36 cellular contexts compared by ENCODE assay signal in genomic region chr1:227846265-227846858, GRCh38. TPM values are rescaled to one million over a fixed set of nuclear protein-coding genes. Genes with fewer than 3 reads are reported as not detected.
"Had no signal": no experiment of that assay in that cellular context is flagged by ENCODE, and none has a peak within 500 bp of the region (broad histone marks: within the 10 kb centered on the region; RNA-seq: fewer than 3 reads in every experiment).

No MANE protein-coding gene starts in this region.

- H3K27ac ChIP-seq: gastroesophageal sphincter, parathyroid adenoma, psoas muscle, sigmoid colon, tibial nerve had no signal

- H3K4me1 Mint-ChIP-seq: activated CD8-positive, alpha-beta memory T cell treated with anti-CD3 and anti-CD28 coated beads, Interleukin-2, amount 10 ng/mL, durations not matched to agents 7 days and 5 days; activated naive CD8-positive, alpha-beta T cell treated with anti-CD3 and anti-CD28 coated beads, Interleukin-2, amount 50 U/mL, for 24 hours; naive B cell had no signal

- ATAC-seq: activated CD8-positive, alpha-beta memory T cell treated with anti-CD3 and anti-CD28 coated beads, Interleukin-2, amount 10 ng/mL, durations not matched to agents 7 days and 5 days; activated CD8-positive, alpha-beta T cell treated with anti-CD3 and anti-CD28 coated beads, Interleukin-2, amount 10 ng/mL, durations not matched to agents 7 days and 5 days; activated naive CD8-positive, alpha-beta T cell treated with anti-CD3 and anti-CD28 coated beads, Interleukin-2, amount 50 U/mL, for 24 hours; gastroesophageal sphincter; left cardiac atrium; left ventricle myocardium superior; psoas muscle; WTC11 had no signal

- H3K27me3 Mint-ChIP-seq: activated naive CD4-positive, alpha-beta T cell treated with anti-CD3 and anti-CD28 coated beads, Interleukin-2, amount 50 U/mL, for 24 hours; activated naive CD8-positive, alpha-beta T cell treated with anti-CD3 and anti-CD28 coated beads, Interleukin-2, amount 50 U/mL, for 24 hours had no signal

- H3K36me3 Mint-ChIP-seq: activated CD8-positive, alpha-beta memory T cell treated with anti-CD3 and anti-CD28 coated beads, Interleukin-2, amount 10 ng/mL, durations not matched to agents 7 days and 5 days; activated naive CD4-positive, alpha-beta T cell treated with anti-CD3 and anti-CD28 coated beads, Interleukin-2, amount 50 U/mL, for 24 hours; WTC11 had no signal

- H3K27ac Mint-ChIP-seq: activated CD8-positive, alpha-beta memory T cell treated with anti-CD3 and anti-CD28 coated beads, Interleukin-2, amount 10 ng/mL, durations not matched to agents 7 days and 5 days; activated CD8-positive, alpha-beta T cell treated with anti-CD3 and anti-CD28 coated beads, Interleukin-2, amount 10 ng/mL, durations not matched to agents 7 days and 5 days; activated naive CD4-positive, alpha-beta T cell treated with anti-CD3 and anti-CD28 coated beads, Interleukin-2, amount 50 U/mL, for 24 hours; activated naive CD8-positive, alpha-beta T cell treated with anti-CD3 and anti-CD28 coated beads, Interleukin-2, amount 50 U/mL, for 24 hours; activated T-helper 2 cell treated with anti-CD3 and anti-CD28 coated beads, Interferon-gamma antibody, Interleukin-2, Interleukin-4, amounts not matched to agents 10 μg/mL and 5 μg/mL and 100 μg/mL, durations not matched to agents 14 hours and 24 hours and 36 hours; naive B cell; T-helper 1 cell treated with Interleukin-12 subunit alpha and Interleukin-12 subunit beta and Interleukin-4 antibody, amounts not matched to agents 30 μg/mL and 1 μg/mL, for 36 hours; WTC11 had no signal

- H3K4me3 Mint-ChIP-seq: activated CD8-positive, alpha-beta memory T cell treated with anti-CD3 and anti-CD28 coated beads, Interleukin-2, amount 10 ng/mL, durations not matched to agents 7 days and 5 days; activated CD8-positive, alpha-beta T cell treated with anti-CD3 and anti-CD28 coated beads, Interleukin-2, amount 10 ng/mL, durations not matched to agents 7 days and 5 days; activated naive CD4-positive, alpha-beta T cell treated with anti-CD3 and anti-CD28 coated beads, Interleukin-2, amount 50 U/mL, for 24 hours; activated naive CD8-positive, alpha-beta T cell treated with anti-CD3 and anti-CD28 coated beads, Interleukin-2, amount 50 U/mL, for 24 hours; naive B cell; T-helper 1 cell treated with Interleukin-12 subunit alpha and Interleukin-12 subunit beta and Interleukin-4 antibody, amounts not matched to agents 30 μg/mL and 1 μg/mL, for 36 hours; WTC11 had no signal

- H3K9me3 Mint-ChIP-seq: activated naive CD4-positive, alpha-beta T cell treated with anti-CD3 and anti-CD28 coated beads, Interleukin-2, amount 50 U/mL, for 24 hours; activated T-helper 2 cell treated with anti-CD3 and anti-CD28 coated beads, Interferon-gamma antibody, Interleukin-2, Interleukin-4, amounts not matched to agents 10 μg/mL and 5 μg/mL and 100 μg/mL, durations not matched to agents 14 hours and 24 hours and 36 hours had no signal

- H3K27me3 ChIP-seq: sigmoid colon, tibial nerve had no signal

- H3K4me1 ChIP-seq: gastroesophageal sphincter, parathyroid adenoma, psoas muscle, sigmoid colon, tibial nerve had no signal

- H3K4me3 ChIP-seq: gastroesophageal sphincter, psoas muscle, sigmoid colon, smooth muscle cell, tibial nerve had no signal

- DNase-seq: activated CD8-positive, alpha-beta memory T cell treated with anti-CD3 and anti-CD28 coated beads, Interleukin-2, amount 10 ng/mL, durations not matched to agents 7 days and 5 days; activated CD8-positive, alpha-beta T cell treated with anti-CD3 and anti-CD28 coated beads, Interleukin-2, amount 10 ng/mL, durations not matched to agents 7 days and 5 days; activated naive CD8-positive, alpha-beta T cell treated with anti-CD3 and anti-CD28 coated beads, Interleukin-2, amount 50 U/mL, for 24 hours; activated T-cell treated with anti-CD3 and anti-CD28 coated beads, Interleukin-2, amount 50 U/mL, for 48 hours; amygdala; caudate nucleus; hippocampal formation; left cardiac atrium; left ventricle myocardium superior; naive B cell; nucleus accumbens; psoas muscle; sigmoid colon; stimulated activated CD4-positive, alpha-beta T cell treated with anti-CD3 and anti-CD28 coated beads, Interleukin-1b, Interleukin-23, amount 100 ng/mL, for 48 hours; stimulated activated CD4-positive, alpha-beta T cell treated with anti-CD3 and anti-CD28 coated beads, Interleukin-4, amount 100 ng/mL, for 4 hours; stimulated activated naive CD4-positive, alpha-beta T cell treated with Interleukin-2 at 50 U/mL for 16 hours; T1000 had no signal

- H3K36me3 ChIP-seq: gastroesophageal sphincter, sigmoid colon, tibial nerve had no signal

RNA-seq across cellular contexts. Expression of gene PRSS38, which starts 30.9 kb away (rescaled TPM):
- total RNA-seq: activated CD8-positive, alpha-beta memory T cell treated with anti-CD3 and anti-CD28 coated beads, Interleukin-2, amount 10 ng/mL, durations not matched to agents 7 days and 5 days; activated CD8-positive, alpha-beta T cell treated with anti-CD3 and anti-CD28 coated beads, Interleukin-2, amount 10 ng/mL, durations not matched to agents 7 days and 5 days; activated T-helper 2 cell treated with anti-CD3 and anti-CD28 coated beads, Interferon-gamma antibody, Interleukin-2, Interleukin-4, amounts not matched to agents 10 μg/mL and 5 μg/mL and 100 μg/mL, durations not matched to agents 14 hours and 24 hours and 36 hours; endothelial cell of umbilical vein; fibroblast of lung; fibroblast of villous mesenchyme; gastroesophageal sphincter; left cardiac atrium; left ventricle myocardium superior; lung microvascular endothelial cell; mesenteric fat pad; mucosa of gallbladder; psoas muscle; sigmoid colon; smooth muscle cell; temporal lobe; tibial nerve; ureter; WTC11 had no signal
- polyA plus RNA-seq: endothelial cell of umbilical vein, esophagus, fibroblast of lung, keratinocyte, neural cell, psoas muscle, sigmoid colon, smooth muscle cell had no signal
